In the genomic region with DNA sequence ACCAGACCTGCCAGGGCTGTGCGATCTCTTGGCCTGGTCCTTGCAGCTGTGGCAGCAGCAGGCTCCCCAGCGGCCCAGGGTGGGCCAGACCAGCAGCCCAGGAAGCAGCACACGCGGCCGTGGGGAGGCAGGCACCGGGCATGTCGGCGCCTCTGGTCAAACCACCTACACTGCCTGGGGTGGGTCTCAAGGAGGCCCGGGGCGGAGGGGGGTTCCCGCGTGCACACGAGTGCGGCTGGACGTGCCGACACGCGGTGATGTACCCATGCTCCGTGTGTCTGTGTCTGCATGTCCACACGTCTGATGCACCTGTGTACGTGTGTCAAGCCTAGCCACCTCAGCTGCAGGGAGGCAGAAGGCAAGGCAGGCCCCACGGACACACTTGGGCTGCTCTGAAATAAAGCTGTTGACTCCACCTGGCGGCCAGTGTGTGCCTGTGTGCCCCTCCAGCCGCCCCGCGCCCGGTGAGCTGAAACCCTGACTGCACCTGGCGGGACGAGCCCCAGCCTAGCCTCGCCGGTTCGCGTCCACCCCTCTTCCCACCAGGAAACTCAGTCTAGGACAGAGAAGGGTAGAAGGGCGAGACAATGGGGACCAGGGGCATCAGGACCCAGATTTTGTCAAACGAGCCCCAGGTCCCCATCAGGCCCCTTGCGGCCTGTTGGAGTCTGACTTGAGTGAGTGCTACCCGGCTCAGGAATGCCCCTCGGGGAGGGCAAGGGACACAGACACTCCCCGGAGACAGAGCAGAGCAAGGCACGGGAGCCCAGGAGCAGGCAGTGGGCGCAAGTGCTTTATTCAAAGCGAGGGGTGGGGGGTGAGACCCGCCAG, we compare ENCODE assay signal across 1 cellular context.
TF ChIP-seq lines count a peak whose summit lies in the region.

No MANE protein-coding gene starts in this region.

TF ChIP-seq in SK-N-SH, 30 proteins besides CTCF, POLR2A, EP300 and RAD21:
- TF ChIP-seq POLR2AphosphoS5 (IDR thresholded peaks at IDR 0.05; ENCODE audit: low read depth, low read length) (peak; percentile 16), RFX5 (IDR thresholded peaks at IDR 0.05; ENCODE audit: low read length) (no peak), SMC3 (IDR thresholded peaks at IDR 0.05; ENCODE audit: low read depth, low read length) (peak; percentile 63), MEF2A (IDR thresholded peaks at IDR 0.05; ENCODE audit: borderline replicate concordance, low read depth) (no peak), JUND (IDR thresholded peaks at IDR 0.05) (no peak), TAF1 (IDR thresholded peaks at IDR 0.05; ENCODE audit: borderline replicate concordance, low read depth, low read length) (no peak)
- TF ChIP-seq, protein P1, sequence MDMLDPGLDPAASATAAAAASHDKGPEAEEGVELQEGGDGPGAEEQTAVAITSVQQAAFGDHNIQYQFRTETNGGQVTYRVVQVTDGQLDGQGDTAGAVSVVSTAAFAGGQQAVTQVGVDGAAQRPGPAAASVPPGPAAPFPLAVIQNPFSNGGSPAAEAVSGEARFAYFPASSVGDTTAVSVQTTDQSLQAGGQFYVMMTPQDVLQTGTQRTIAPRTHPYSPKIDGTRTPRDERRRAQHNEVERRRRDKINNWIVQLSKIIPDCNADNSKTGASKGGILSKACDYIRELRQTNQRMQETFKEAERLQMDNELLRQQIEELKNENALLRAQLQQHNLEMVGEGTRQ (IDR thresholded peaks at IDR 0.05; ENCODE audit: borderline replicate concordance, low read depth, low read length): no peak
